Comparison of ENCODE assay signal across 1 cellular context in the genomic region with DNA sequence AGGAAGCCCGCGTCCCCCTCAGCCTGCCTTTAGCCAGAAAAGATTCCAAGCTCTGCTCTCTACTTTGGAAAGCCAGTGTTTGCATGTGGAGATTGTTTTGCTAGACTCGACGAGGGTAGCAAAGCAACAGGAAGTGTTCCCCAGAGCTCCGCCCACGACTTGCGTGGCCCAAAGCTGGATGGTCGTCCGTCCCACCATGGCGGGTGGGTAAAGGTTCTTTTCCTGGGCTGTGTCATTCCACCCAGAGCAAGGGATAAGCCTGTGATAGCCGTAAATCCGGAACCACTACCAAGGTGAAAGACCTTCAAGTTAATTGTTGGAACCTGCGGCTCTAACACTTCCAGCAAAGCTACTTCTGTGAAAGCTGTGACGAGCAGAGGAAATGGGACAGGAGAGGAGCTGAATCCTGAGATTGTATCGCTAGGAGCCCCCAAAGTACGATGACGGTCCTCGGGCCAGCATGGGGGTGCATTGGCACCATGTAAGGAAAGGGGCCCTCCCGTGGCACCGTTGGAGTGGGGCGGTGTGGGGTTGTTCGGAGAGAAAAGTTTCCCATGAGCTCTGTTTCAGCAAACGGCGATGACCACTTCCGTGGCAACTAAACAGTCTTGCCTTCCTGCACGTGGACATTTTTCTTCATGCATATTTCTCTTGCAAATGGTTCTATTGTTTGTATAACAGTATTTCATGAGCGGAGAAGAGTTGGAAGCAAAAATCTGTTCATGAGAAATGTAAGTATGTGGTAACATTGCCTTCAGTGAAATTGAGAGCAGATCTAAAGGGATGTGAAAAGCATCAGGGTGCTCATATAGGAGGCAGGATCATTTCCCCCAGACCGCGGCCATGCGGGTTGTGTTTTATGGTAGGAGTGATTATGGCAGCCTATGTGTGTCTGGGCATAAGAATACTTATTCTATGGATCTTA.
TF ChIP-seq lines count a peak whose summit lies in the region.

No MANE protein-coding gene starts in this region.

TF ChIP-seq in GM12878, 131 proteins besides CTCF, POLR2A, EP300 and RAD21 (continued from another document):
- TF ChIP-seq SIN3A (IDR thresholded peaks at IDR 0.05; ENCODE audit: low read depth, low read length) (no peak), CHD2 (IDR thresholded peaks at IDR 0.05; ENCODE audit: borderline replicate concordance, low read depth, low read length) (0 out of 2 replicates have a peak, but pooled peaks have one; percentile 12), NFXL1 (IDR thresholded peaks at IDR 0.05; ENCODE audit: borderline replicate concordance) (no peak), MEF2B (IDR thresholded peaks at IDR 0.05; ENCODE audit: partially characterized antibody, poor library complexity, severe bottlenecking) (no peak), IKZF1 (conservative IDR thresholded peaks at IDR 0.05) (0 out of 2 replicates have a peak, but pooled peaks have one; percentile 15), PAX8 (IDR thresholded peaks at IDR 0.05) (no peak), ESRRA (IDR thresholded peaks at IDR 0.05; ENCODE audit: low read length) (no peak)
